Comparison of ENCODE assay signal across 6 cellular contexts in genomic region chr11:65353900-65354264, GRCh38.
A peak's percentile ranks its signal among the peaks of the same experiment; 100 is the strongest.
DNase-seq lines count a peak whose midpoint lies in the region; ATAC-seq and TF ChIP-seq lines count a peak whose summit lies in the region.

No MANE protein-coding gene starts in this region.

- no peaks in the 10 kb centered on the region for H3K9me3 ChIP-seq in HUES48 (ENCODE audit: control insufficient read depth, insufficient read depth, low read length)
- H3K9me3 ChIP-seq in neutrophil = no peaks in the 10 kb centered on the region

- H3K9ac ChIP-seq in HUES48 (ENCODE audit: low read depth, low read length) = no peak overlapping the region

- peaks cover 25% of the 10 kb centered on the region for H3K27me3 ChIP-seq in HUES48 (ENCODE audit: control insufficient read depth, insufficient read depth, low read length)
- H3K27me3 ChIP-seq in neutrophil = peaks cover 18% of the 10 kb centered on the region

- peak in 20 of 61 donors; percentile 30 to 61 (median 51) for DNase-seq in caudate nucleus (lab: John Stamatoyannopoulos, UW)
- no peak for DNase-seq in SKM-1 treated with dmso at 0.1 percent for 144 hours (lab: John Stamatoyannopoulos, UW; ENCODE audit: unreplicated experiment)
- no peak for DNase-seq in NCI-H748 (lab: John Stamatoyannopoulos, UW; ENCODE audit: unreplicated experiment)

- peak overlapping the region; percentile 97 for H3K4me3 ChIP-seq in HUES48 (ENCODE audit: low read depth, low read length)
- peak overlapping the region; percentile 83 to 98 for H3K4me3 ChIP-seq in neutrophil (ENCODE audit: low read depth in 1 of 2, low read length in 1 of 2)

- H3K4me1 ChIP-seq in HUES48 (ENCODE audit: control insufficient read depth, insufficient read depth, low read length) (peaks cover 5% of the 10 kb centered on the region; the same call in 1 of the 2 replicates), neutrophil (ENCODE audit: control insufficient read depth in 1 of 2, insufficient read depth in 1 of 2, low read depth in 1 of 2, low read length in 1 of 2) (peaks cover 12 to 19% of the 10 kb centered on the region in 2 experiments)

- TF ChIP-seq CTCF in neutrophil (IDR thresholded peaks at IDR 0.05) = no peak

- peaks cover 37% of the 10 kb centered on the region for H3K36me3 ChIP-seq in HUES48 (ENCODE audit: control insufficient read depth, insufficient read depth, low read length)
- peaks cover 46% of the 10 kb centered on the region for H3K36me3 ChIP-seq in neutrophil

- no peak for ATAC-seq in GM21423 (IDR thresholded peaks at IDR 0.05; ENCODE audit: unreplicated experiment)

- H3K27ac ChIP-seq in HUES48 (ENCODE audit: low read depth, low read length) = peak overlapping the region; percentile 50
- H3K27ac ChIP-seq in caudate nucleus (ENCODE audit: low read depth, low read length) = peak overlapping the region; percentile 89
- peak overlapping the region; percentile 98 for H3K27ac ChIP-seq in neutrophil
